ENCODE assay signal across 24 cellular contexts in the genomic region with DNA sequence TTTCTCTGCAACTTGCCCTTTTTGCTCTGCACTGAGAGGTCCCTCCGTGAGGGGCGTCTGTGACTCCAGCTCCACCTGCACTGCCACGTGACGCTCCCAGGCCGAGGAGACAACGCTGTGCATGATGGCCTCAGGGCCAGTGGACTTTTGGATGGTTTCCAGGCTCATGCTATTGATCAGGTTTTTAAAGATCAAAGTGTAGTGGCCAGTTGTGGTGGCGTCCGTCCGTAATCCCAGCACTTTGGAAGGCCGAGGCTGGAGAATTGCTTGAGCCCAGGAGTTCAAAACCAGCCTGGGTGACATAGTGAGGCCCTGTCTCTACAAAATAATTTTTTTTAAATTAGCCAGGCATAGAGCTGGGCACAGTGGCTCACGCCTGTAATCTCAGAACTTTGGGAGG. TPM values are rescaled to one million over a fixed set of nuclear protein-coding genes. Genes with fewer than 3 reads are reported as not detected.
"Had no signal": no experiment of that assay in that cellular context is flagged by ENCODE, and none has a peak within 500 bp of the region (broad histone marks: within the 10 kb centered on the region; RNA-seq: fewer than 3 reads in every experiment).

No MANE protein-coding gene starts in this region.

- H3K36me3 Mint-ChIP-seq: activated CD4-positive, alpha-beta memory T cell treated with anti-CD3 and anti-CD28 coated beads for 36 hours; activated naive CD4-positive, alpha-beta T cell treated with anti-CD3 and anti-CD28 coated beads, Interleukin-2, amount 10 ng/mL, durations not matched to agents 7 days and 5 days had no signal

- H3K4me3 Mint-ChIP-seq: activated CD4-positive, alpha-beta memory T cell treated with anti-CD3 and anti-CD28 coated beads for 36 hours; activated CD4-positive, alpha-beta T cell treated with anti-CD3 and anti-CD28 coated beads, Interleukin-2, amount 10 ng/mL, durations not matched to agents 7 days and 5 days; activated naive CD4-positive, alpha-beta T cell treated with anti-CD3 and anti-CD28 coated beads, Interleukin-2, amount 10 ng/mL, durations not matched to agents 7 days and 5 days; activated naive CD8-positive, alpha-beta T cell treated with anti-CD3 and anti-CD28 coated beads for 36 hours; activated T-cell treated with anti-CD3 and anti-CD28 coated beads, Interleukin-2, amount 50 U/mL, for 72 hours; T-helper 17 cell had no signal

- H3K9me3 ChIP-seq: MG63 had no signal

- H3K9me3 Mint-ChIP-seq: activated CD4-positive, alpha-beta memory T cell treated with anti-CD3 and anti-CD28 coated beads for 36 hours; activated CD4-positive, alpha-beta T cell treated with anti-CD3 and anti-CD28 coated beads, Interleukin-2, amount 10 ng/mL, durations not matched to agents 7 days and 5 days; activated naive CD4-positive, alpha-beta T cell treated with anti-CD3 and anti-CD28 coated beads, Interleukin-2, amount 10 ng/mL, durations not matched to agents 7 days and 5 days; activated naive CD8-positive, alpha-beta T cell treated with anti-CD3 and anti-CD28 coated beads for 36 hours; activated T-cell treated with anti-CD3 and anti-CD28 coated beads, Interleukin-2, amount 50 U/mL, for 72 hours; activated T-helper 2 cell treated with anti-CD3 and anti-CD28 coated beads, Interferon-gamma antibody, Interleukin-2, Interleukin-4, amounts not matched to agents 10 μg/mL and 5 μg/mL and 100 μg/mL, durations not matched to agents 14 hours and 24 hours and 36 hours had no signal

- H3K4me3 ChIP-seq: MG63 had no signal

- ATAC-seq: activated T-cell treated with anti-CD3 and anti-CD28 coated beads, Interleukin-2, amount 50 U/mL, for 72 hours; PC-3; T-helper 17 cell had no signal

- H3K4me1 Mint-ChIP-seq: activated naive CD4-positive, alpha-beta T cell treated with anti-CD3 and anti-CD28 coated beads, Interleukin-2, amount 10 ng/mL, durations not matched to agents 7 days and 5 days had no signal

- H3K27me3 ChIP-seq: MG63 had no signal

- H3K27ac Mint-ChIP-seq: activated CD4-positive, alpha-beta memory T cell treated with anti-CD3 and anti-CD28 coated beads for 36 hours; activated CD4-positive, alpha-beta T cell treated with anti-CD3 and anti-CD28 coated beads, Interleukin-2, amount 10 ng/mL, durations not matched to agents 7 days and 5 days; activated naive CD4-positive, alpha-beta T cell treated with anti-CD3 and anti-CD28 coated beads, Interleukin-2, amount 10 ng/mL, durations not matched to agents 7 days and 5 days; activated naive CD8-positive, alpha-beta T cell treated with anti-CD3 and anti-CD28 coated beads for 36 hours; activated T-cell treated with anti-CD3 and anti-CD28 coated beads, Interleukin-2, amount 50 U/mL, for 72 hours; activated T-helper 2 cell treated with anti-CD3 and anti-CD28 coated beads, Interferon-gamma antibody, Interleukin-2, Interleukin-4, amounts not matched to agents 10 μg/mL and 5 μg/mL and 100 μg/mL, durations not matched to agents 14 hours and 24 hours and 36 hours; T-helper 17 cell had no signal

- DNase-seq: activated CD4-positive, alpha-beta memory T cell treated with anti-CD3 and anti-CD28 coated beads for 36 hours; activated CD4-positive, alpha-beta T cell treated with anti-CD3 and anti-CD28 coated beads, Interleukin-2, amount 10 ng/mL, durations not matched to agents 7 days and 5 days; activated CD4-positive, CD25-positive, alpha-beta regulatory T cell; activated CD8-positive, alpha-beta memory T cell treated with anti-CD3 and anti-CD28 coated beads for 24 hours; activated gamma-delta T cell treated with Interleukin-2 at 50 U/mL for 16 hours; activated naive CD4-positive, alpha-beta T cell treated with anti-CD3 and anti-CD28 coated beads, Interleukin-2, amount 10 ng/mL, durations not matched to agents 7 days and 5 days; activated naive CD8-positive, alpha-beta T cell treated with anti-CD3 and anti-CD28 coated beads for 36 hours; activated T-cell treated with anti-CD3 and anti-CD28 coated beads, Interleukin-2, amount 50 U/mL, for 72 hours; MG63; MV-4-11; NCI-H1092 treated with DMSO at 0.1 percent for 48 hours; NCI-H1417 treated with DMSO at 0.1 percent for 48 hours; NCI-H1694; NCI-H2029; NCI-H2107; NCI-H345; NCI-H510A; NCI-H69; PC-3; SIG-M5; T-helper 17 cell; T-helper 9 cell had no signal

- FAIRE-seq: RCC 7860 had no signal

RNA-seq across cellular contexts. Expression of gene SYNGR1, which starts 46.4 kb away (rescaled TPM):
- total RNA-seq: activated CD4-positive, alpha-beta memory T cell treated with anti-CD3 and anti-CD28 coated beads for 36 hours; activated T-helper 2 cell treated with anti-CD3 and anti-CD28 coated beads, Interferon-gamma antibody, Interleukin-2, Interleukin-4, amounts not matched to agents 10 μg/mL and 5 μg/mL and 100 μg/mL, durations not matched to agents 14 hours and 24 hours and 36 hours had no signal
